Comparison of ENCODE assay signal across 8 cellular contexts in the genomic region with DNA sequence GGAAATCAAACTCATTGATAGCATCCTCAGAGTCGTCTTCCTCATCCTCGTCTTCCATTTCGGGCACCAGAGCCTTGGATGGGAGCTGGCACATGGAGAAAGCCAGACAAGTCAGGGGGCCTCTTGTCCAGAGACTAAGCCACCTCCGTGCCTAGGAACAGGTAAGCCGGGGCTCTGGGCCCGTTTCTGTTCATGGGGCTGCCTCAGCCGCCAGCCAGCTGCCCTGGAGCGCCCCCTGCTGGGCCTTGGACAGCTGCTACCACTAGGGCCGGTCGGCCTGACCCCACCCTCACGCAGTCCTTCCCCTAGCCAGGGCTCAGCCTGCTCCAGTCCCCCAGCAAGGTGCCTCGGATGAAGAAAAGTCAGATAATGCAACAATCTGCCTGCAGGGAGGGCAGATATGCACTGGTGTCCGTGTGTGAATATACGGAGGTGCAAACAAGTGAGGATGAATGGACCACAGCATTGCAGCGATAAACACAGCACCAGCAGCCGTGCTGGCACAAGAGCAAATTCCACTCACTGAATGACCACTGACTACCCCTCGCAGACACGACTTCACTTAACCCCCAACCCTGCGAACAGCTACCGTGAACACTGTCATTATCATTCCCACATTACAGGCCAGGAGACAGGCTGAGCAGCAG. TPM values are rescaled to one million over a fixed set of nuclear protein-coding genes. Genes with fewer than 3 reads are reported as not detected.
A peak's percentile ranks its signal among the peaks of the same experiment; 100 is the strongest.
DNase-seq lines count a peak whose midpoint lies in the region; ATAC-seq and TF ChIP-seq lines count a peak whose summit lies in the region.

No MANE protein-coding gene starts in this region.

- intact Hi-C loops in activated CD8-positive, alpha-beta T cell treated with anti-CD3 and anti-CD28 coated beads for 36 hours (cut with micrococcal nuclease) = loop anchor here (1.0 to 10.0 kb wide), 2 partner anchors 25 to 114 kb away; no protein-coding TSS in a partner anchor

- no peak overlapping the region for H3K4me3 Mint-ChIP-seq in activated CD8-positive, alpha-beta T cell treated with anti-CD3 and anti-CD28 coated beads for 36 hours

- DNase-seq in NB4 (ENCODE audit: low read depth) = peak; percentile 88
- DNase-seq in activated CD8-positive, alpha-beta T cell treated with anti-CD3 and anti-CD28 coated beads for 36 hours = peak; percentile 88
- DNase-seq in effector CD4-positive, alpha-beta T cell = peak; percentile 83
- DNase-seq in midbrain (lab: John Stamatoyannopoulos, UW) = peak; percentile 38
- DNase-seq in stimulated activated CD8-positive, alpha-beta memory T cell treated with anti-CD3 and anti-CD28 coated beads, Interleukin-7, amount 100 ng/mL, for 1 hour (ENCODE audit: low read depth in 2 of 2) = peak; percentile 65 to 80

- CTCF ChIA-PET in activated CD8-positive, alpha-beta T cell treated with anti-CD3 and anti-CD28 coated beads for 36 hours (lab: Charles Lee) = interaction anchor here (0.7 to 6.4 kb wide), 27 partner anchors 9 to 284 kb away, joined by 3 to 95 read pairs (median 7); a partner anchor contains a TSS

- no peak overlapping the region for H3K4me3 ChIP-seq in NB4 (ENCODE audit: low read depth, low read length)

- peak overlapping the region; percentile 65 for H3K27ac Mint-ChIP-seq in activated CD8-positive, alpha-beta T cell treated with anti-CD3 and anti-CD28 coated beads for 36 hours

- peaks cover 41% of the 10 kb centered on the region for H3K36me3 Mint-ChIP-seq in activated CD8-positive, alpha-beta T cell treated with anti-CD3 and anti-CD28 coated beads for 36 hours (ENCODE audit: low read depth)

- H3K9me3 Mint-ChIP-seq in activated CD8-positive, alpha-beta T cell treated with anti-CD3 and anti-CD28 coated beads for 36 hours = no peaks in the 10 kb centered on the region

- POLR2A ChIA-PET in activated CD8-positive, alpha-beta T cell treated with anti-CD3 and anti-CD28 coated beads for 36 hours (lab: Charles Lee) = interaction anchor here (0.6 to 2.1 kb wide), 5 partner anchors 11 to 115 kb away, joined by 3 to 10 read pairs (median 3); a partner anchor contains a TSS

- TF ChIP-seq POLR2A in NB4 (IDR thresholded peaks at IDR 0.05; ENCODE audit: extremely low read depth, insufficient read length) = no peak

- peak; percentile 98 for TF ChIP-seq CTCF in GM12873 (IDR thresholded peaks at IDR 0.05; ENCODE audit: insufficient read depth, low read depth, low read length, missing control alignments)
- TF ChIP-seq CTCF in NB4 (IDR thresholded peaks at IDR 0.05; ENCODE audit: low read depth, low read length) = peak; percentile 100
- TF ChIP-seq CTCF in activated CD8-positive, alpha-beta T cell treated with anti-CD3 and anti-CD28 coated beads for 36 hours (IDR thresholded peaks at IDR 0.05) = peak; percentile 94

- ATAC-seq in activated CD8-positive, alpha-beta T cell treated with anti-CD3 and anti-CD28 coated beads for 36 hours = peak; percentile 90
- ATAC-seq in GM21529 (IDR thresholded peaks at IDR 0.05; ENCODE audit: unreplicated experiment) = no peak
- ATAC-seq in GM21526 (IDR thresholded peaks at IDR 0.05; ENCODE audit: low FRiP score, unreplicated experiment) = no peak

- H3K27me3 Mint-ChIP-seq in activated CD8-positive, alpha-beta T cell treated with anti-CD3 and anti-CD28 coated beads for 36 hours = no peaks in the 10 kb centered on the region

- H3K4me1 Mint-ChIP-seq in activated CD8-positive, alpha-beta T cell treated with anti-CD3 and anti-CD28 coated beads for 36 hours (ENCODE audit: low read depth) = peaks cover 11% of the 10 kb centered on the region

RNA-seq across cellular contexts. Expression of a gene that starts 11.9 kb away (rescaled TPM):
- 10 to 100 TPM; 81.1 to 86.0 TPM for total RNA-seq in activated CD8-positive, alpha-beta T cell treated with anti-CD3 and anti-CD28 coated beads for 36 hours

RNA-seq across cellular contexts. Expression of a gene that starts 17.0 kb away (rescaled TPM):
- total RNA-seq in activated CD8-positive, alpha-beta T cell treated with anti-CD3 and anti-CD28 coated beads for 36 hours = 10 to 100 TPM in 1 of 2 experiments, 1 to 10 TPM in 1; 7.7 to 10.1 TPM

RNA-seq across cellular contexts. Expression of a gene that starts 17.4 kb away (rescaled TPM):
- 10 to 100 TPM; 52.5 to 63.5 TPM for total RNA-seq in activated CD8-positive, alpha-beta T cell treated with anti-CD3 and anti-CD28 coated beads for 36 hours

RNA-seq across cellular contexts. Expression of a gene that starts 59.6 kb away (rescaled TPM):
- 100 to 1,000 TPM; 235 TPM for total RNA-seq in activated CD8-positive, alpha-beta T cell treated with anti-CD3 and anti-CD28 coated beads for 36 hours

Comparison
In these comparisons a context has a peak if more than half of its experiments do, and no peak if none do; other contexts are left out.
1. DNase-seq: peak in every context shown above with its lines; median percentile 88 in NB4; 88 in activated CD8-positive, alpha-beta T cell treated with anti-CD3 and anti-CD28 coated beads for 36 hours; 83 in effector CD4-positive, alpha-beta T cell; 72 in stimulated activated CD8-positive, alpha-beta memory T cell treated with anti-CD3 and anti-CD28 coated beads, Interleukin-7, amount 100 ng/mL, for 1 hour; 38 in midbrain.